In the genomic region with DNA sequence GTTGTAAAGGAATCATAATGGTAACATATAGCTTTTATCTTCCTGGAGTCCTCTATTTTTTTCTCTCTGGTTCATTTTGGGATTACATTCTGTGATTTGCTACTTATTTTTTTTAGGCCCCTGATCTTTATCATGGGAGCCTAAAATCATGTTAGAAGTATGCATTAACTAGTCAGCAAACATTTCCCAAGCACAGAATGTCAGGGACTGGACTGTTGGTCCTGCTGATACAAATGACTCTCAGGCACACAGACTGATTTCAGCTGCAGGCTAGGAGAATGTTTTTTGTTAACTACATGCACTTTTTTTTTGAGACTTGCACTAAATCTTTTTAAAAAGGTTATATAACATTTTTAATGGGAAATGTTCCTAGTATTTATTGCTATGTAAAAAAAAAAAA, we compare ENCODE assay signal across 18 cellular contexts.
DNase-seq lines count a peak whose midpoint lies in the region; ATAC-seq and TF ChIP-seq lines count a peak whose summit lies in the region.
"Had no signal": no experiment of that assay in that cellular context is flagged by ENCODE, and none has a peak within 500 bp of the region (broad histone marks: within the 10 kb centered on the region; RNA-seq: fewer than 3 reads in every experiment).

No MANE protein-coding gene starts in this region.

- H3K4me3 ChIP-seq in heart left ventricle (no peak overlapping the region), choroid plexus epithelial cell (ENCODE audit: low read depth, low read length) (no peak overlapping the region)

- H3K9me3 ChIP-seq in heart left ventricle: no peaks in the 10 kb centered on the region

- no peaks in the 10 kb centered on the region for H3K27me3 ChIP-seq in heart left ventricle

- DNase-seq in heart left ventricle: no peak
- DNase-seq in Right ventricle myocardium inferior (ENCODE audit: missing footprints): no peak
- peak; percentile 49 for DNase-seq in choroid plexus epithelial cell (ENCODE audit: low read depth)
- peak; percentile 50 for DNase-seq in left kidney (ENCODE audit: low read depth, low spot score)
- DNase-seq in NCI-H128 (lab: John Stamatoyannopoulos, UW; ENCODE audit: unreplicated experiment): no peak
- no peak for DNase-seq in erythroblast (lab: John Stamatoyannopoulos, UW)
- no peak for DNase-seq in DMS79 treated with DMSO at 0.1 percent for 48 hours (lab: John Stamatoyannopoulos, UW)
- DNase-seq: activated CD4-positive, alpha-beta T cell treated with anti-CD3 and anti-CD28 coated beads for 1 hour; activated CD8-positive, alpha-beta memory T cell treated with anti-CD3 and anti-CD28 coated beads, Interleukin-2, amount 50 U/mL, for 4 hours; activated naive CD4-positive, alpha-beta T cell treated with anti-CD3 and anti-CD28 coated beads for 36 hours; CD8-positive, alpha-beta T cell; central memory CD4-positive, alpha-beta T cell; GDM1; head of caudate nucleus; NCI-H2029; NCI-H774; T-helper 17 cell had no signal

- peak in 1 of 4 donors; percentile 66 for ATAC-seq in heart left ventricle
- ATAC-seq in Right ventricle myocardium inferior: no peak
- ATAC-seq in GM21786 (IDR thresholded peaks at IDR 0.05; ENCODE audit: unreplicated experiment): no peak
- ATAC-seq: CD8-positive, alpha-beta T cell; T-helper 17 cell had no signal

- TF ChIP-seq CTCF in heart left ventricle (IDR thresholded peaks at IDR 0.05) (no peak), choroid plexus epithelial cell (conservative IDR thresholded peaks at IDR 0.05; ENCODE audit: low read depth, low read length) (no peak)

- H3K4me1 ChIP-seq in heart left ventricle: peaks cover 0 to 36% (median 13%) of the 10 kb centered on the region in 12 donors

- no peaks in the 10 kb centered on the region for H3K36me3 ChIP-seq in heart left ventricle

- peak overlapping the region in 9 of 12 donors; percentile 15 to 70 (median 56) for H3K27ac ChIP-seq in heart left ventricle

- intact Hi-C loops in heart left ventricle (cut with DNase I): no loop called here
- intact Hi-C loops in Right ventricle myocardium inferior (cut with DNase I): no loop called here

- TF ChIP-seq POLR2A in heart left ventricle (IDR thresholded peaks at IDR 0.05): no peak
- TF ChIP-seq POLR2A in erythroblast (IDR thresholded peaks at IDR 0.05; ENCODE audit: low read length): no peak

Comparison
In these comparisons a context has a peak if more than half of its experiments do, and no peak if none do; other contexts are left out.
1. DNase-seq: peak in choroid plexus epithelial cell (single experiment) and left kidney (single experiment); none in heart left ventricle (0 of 5), Right ventricle myocardium inferior (single experiment), NCI-H128 (single experiment), erythroblast (0 of 2) and DMS79 treated with DMSO at 0.1 percent for 48 hours (single experiment).